ENCODE assay signal across 28 cellular contexts in the genomic region with DNA sequence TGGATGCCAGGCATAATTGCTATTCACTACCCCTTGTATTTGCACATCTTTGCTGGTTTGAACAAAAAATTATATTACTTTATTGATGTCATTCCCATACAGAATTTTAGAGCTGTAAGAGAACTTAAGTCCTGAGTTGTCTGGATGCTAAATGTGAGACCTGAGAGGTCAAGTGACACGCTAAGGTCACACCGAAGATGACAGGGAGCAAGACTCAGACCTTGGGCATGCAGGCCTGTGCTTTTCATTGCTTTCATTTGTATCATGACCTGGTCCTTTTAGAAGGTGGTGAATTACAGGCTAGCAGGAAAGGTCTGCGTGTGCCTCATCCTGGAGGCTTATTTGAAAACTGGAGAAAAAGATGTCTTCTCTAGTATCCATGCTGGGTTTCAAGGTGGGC.
"Had no signal": no experiment of that assay in that cellular context is flagged by ENCODE, and none has a peak within 500 bp of the region (broad histone marks: within the 10 kb centered on the region; RNA-seq: fewer than 3 reads in every experiment).

No MANE protein-coding gene starts in this region.

- ATAC-seq: activated T-cell treated with anti-CD3 and anti-CD28 coated beads, Interleukin-2, amount 50 U/mL, for 72 hours; body of pancreas; gastrocnemius medialis; left ventricle myocardium superior; mucosa of descending colon; stimulated activated memory B cell treated with anti-CD40 and anti-IgM and Interleukin-4, amounts not matched to agents 10 μg/mL and 1 μg/mL and 100 μg/mL, for 72 hours had no signal

- H3K4me1 Mint-ChIP-seq: stimulated activated memory B cell treated with anti-CD40 and anti-IgM and Interleukin-4, amounts not matched to agents 10 μg/mL and 1 μg/mL and 100 μg/mL, for 72 hours had no signal

- H3K27me3 Mint-ChIP-seq: stimulated activated memory B cell treated with anti-CD40 and anti-IgM and Interleukin-4, amounts not matched to agents 10 μg/mL and 1 μg/mL and 100 μg/mL, for 72 hours had no signal

- H3K4me3 ChIP-seq: body of pancreas, colonic mucosa, gastrocnemius medialis, mucosa of descending colon, right atrium auricular region, smooth muscle cell, stomach, thyroid gland, upper lobe of left lung, vagina had no signal

- H3K36me3 Mint-ChIP-seq: activated naive CD8-positive, alpha-beta T cell; stimulated activated memory B cell treated with anti-CD40 and anti-IgM and Interleukin-4, amounts not matched to agents 10 μg/mL and 1 μg/mL and 100 μg/mL, for 72 hours had no signal

- H3K4me3 Mint-ChIP-seq: activated naive CD8-positive, alpha-beta T cell; activated T-cell treated with anti-CD3 and anti-CD28 coated beads, Interleukin-2, amount 50 U/mL, for 72 hours; stimulated activated memory B cell treated with anti-CD40 and anti-IgM and Interleukin-4, amounts not matched to agents 10 μg/mL and 1 μg/mL and 100 μg/mL, for 72 hours; T-helper 2 cell treated with Interferon-gamma antibody and Interleukin-4, amounts not matched to agents 5 μg/mL and 100 μg/mL, for 36 hours had no signal

- H3K36me3 ChIP-seq: colonic mucosa, gastrocnemius medialis, right atrium auricular region, stomach, thyroid gland, upper lobe of left lung, vagina had no signal

- H3K9me3 ChIP-seq: body of pancreas, colonic mucosa, gastrocnemius medialis, mucosa of descending colon, thyroid gland, upper lobe of left lung, vagina had no signal

- H3K4me1 ChIP-seq: body of pancreas, colonic mucosa, gastrocnemius medialis, right atrium auricular region, vagina had no signal

- DNase-seq: activated CD4-positive, alpha-beta T cell treated with anti-CD3 and anti-CD28 coated beads for 4 hours; activated CD4-positive, alpha-beta T cell treated with anti-CD3 and anti-CD28 coated beads, Interleukin-2, amount 50 U/mL, for 4 hours; activated naive CD4-positive, alpha-beta T cell; activated T-cell treated with anti-CD3 and anti-CD28 coated beads for 4 hours; activated T-cell treated with anti-CD3 and anti-CD28 coated beads, Interleukin-2, amount 50 U/mL, for 72 hours; anterior cingulate cortex; body of pancreas; colonic mucosa; effector memory CD4-positive, alpha-beta T cell; erythroblast; gastrocnemius medialis; glutamatergic neuron; left cardiac atrium; left ventricle myocardium superior; mucosa of descending colon; nucleus accumbens; stimulated activated CD4-positive, alpha-beta T cell treated with anti-CD3 and anti-CD28 coated beads, Interleukin-1b, Interleukin-23, amount 100 ng/mL, for 48 hours; stimulated activated CD4-positive, alpha-beta T cell treated with anti-CD3 and anti-CD28 coated beads, Interleukin-4, amount 100 ng/mL, for 4 hours; stimulated activated CD8-positive, alpha-beta memory T cell treated with anti-CD3 and anti-CD28 coated beads, Interleukin-4, amount 100 ng/mL, for 48 hours; stomach; thyroid gland had no signal

- H3K27me3 ChIP-seq: body of pancreas, colonic mucosa, gastrocnemius medialis, right atrium auricular region, stomach, thyroid gland, upper lobe of left lung, vagina had no signal

- H3K9me3 Mint-ChIP-seq: activated T-cell treated with anti-CD3 and anti-CD28 coated beads, Interleukin-2, amount 50 U/mL, for 72 hours; stimulated activated memory B cell treated with anti-CD40 and anti-IgM and Interleukin-4, amounts not matched to agents 10 μg/mL and 1 μg/mL and 100 μg/mL, for 72 hours; T-helper 2 cell treated with Interferon-gamma antibody and Interleukin-4, amounts not matched to agents 5 μg/mL and 100 μg/mL, for 36 hours had no signal

- H3K4me2 ChIP-seq: smooth muscle cell had no signal

- H3K27ac Mint-ChIP-seq: activated naive CD8-positive, alpha-beta T cell; activated T-cell treated with anti-CD3 and anti-CD28 coated beads, Interleukin-2, amount 50 U/mL, for 72 hours; stimulated activated memory B cell treated with anti-CD40 and anti-IgM and Interleukin-4, amounts not matched to agents 10 μg/mL and 1 μg/mL and 100 μg/mL, for 72 hours; T-helper 2 cell treated with Interferon-gamma antibody and Interleukin-4, amounts not matched to agents 5 μg/mL and 100 μg/mL, for 36 hours had no signal

- H3K27ac ChIP-seq: body of pancreas, colonic mucosa, gastrocnemius medialis, right atrium auricular region, stomach, thyroid gland, upper lobe of left lung, vagina had no signal
